Comparison of ENCODE assay signal across 1 cellular context in genomic region chr13:99498304-99499161, GRCh38.
A peak's percentile ranks its signal among the peaks of the same experiment; 100 is the strongest.
TF ChIP-seq lines count a peak whose summit lies in the region.

No MANE protein-coding gene starts in this region.

TF ChIP-seq in HepG2, 621 proteins besides CTCF, POLR2A, EP300 and RAD21 (continued from another document and continues in another):
- TF ChIP-seq THRA (CRISPR knock-in tag; IDR thresholded peaks at IDR 0.05; ENCODE audit: borderline replicate concordance), result no peak; the same call in 1 of the 2 replicates
- TF ChIP-seq CSRNP1 (CRISPR knock-in tag; IDR thresholded peaks at IDR 0.05), result peak; percentile 73
- TF ChIP-seq NR1H2 (CRISPR knock-in tag; IDR thresholded peaks at IDR 0.05; ENCODE audit: borderline replicate concordance, low read depth), result no peak
- TF ChIP-seq ZBTB10 (CRISPR knock-in tag; IDR thresholded peaks at IDR 0.05; ENCODE audit: borderline replicate concordance), result peak; percentile 90; the same call in 1 of the 2 replicates
- TF ChIP-seq ZNF652 (CRISPR knock-in tag; IDR thresholded peaks at IDR 0.05; ENCODE audit: borderline replicate concordance, low read depth), result no peak
- no peak for TF ChIP-seq FUBP1 (CRISPR knock-in tag; IDR thresholded peaks at IDR 0.05; ENCODE audit: borderline replicate concordance)
- peak; percentile 54; the same call in 1 of the 2 replicates for TF ChIP-seq ELF4 (CRISPR knock-in tag; IDR thresholded peaks at IDR 0.05; ENCODE audit: borderline replicate concordance)
- TF ChIP-seq ZNF878 (CRISPR knock-in tag; IDR thresholded peaks at IDR 0.05), result peak; percentile 17; the same call in 1 of the 2 replicates
- no peak for TF ChIP-seq KLF13 (CRISPR knock-in tag; IDR thresholded peaks at IDR 0.05)
- peak; percentile 18; the same call in 1 of the 2 replicates for TF ChIP-seq ZFP91 (CRISPR knock-in tag; IDR thresholded peaks at IDR 0.05; ENCODE audit: borderline replicate concordance)
- TF ChIP-seq CBX1 (IDR thresholded peaks at IDR 0.05; ENCODE audit: low read depth), result peak; percentile 51
- TF ChIP-seq ATAD3A (CRISPR knock-in tag; IDR thresholded peaks at IDR 0.05), result no peak
- TF ChIP-seq POLR2AphosphoS2 (IDR thresholded peaks at IDR 0.05; ENCODE audit: low read depth, low read length), result no peak
- TF ChIP-seq EHMT2 (IDR thresholded peaks at IDR 0.05; ENCODE audit: borderline replicate concordance, low read depth, low read length), result peak; percentile 73; the same call in 1 of the 2 replicates
- TF ChIP-seq ZNF616 (CRISPR knock-in tag; IDR thresholded peaks at IDR 0.05; ENCODE audit: low read depth), result no peak
- peak; percentile 57; the same call in 1 of the 2 replicates for TF ChIP-seq THAP9 (CRISPR knock-in tag; IDR thresholded peaks at IDR 0.05; ENCODE audit: borderline replicate concordance)
- TF ChIP-seq FOXK2 (IDR thresholded peaks at IDR 0.05), result no peak
- peak; percentile 57; the same call in 1 of the 2 replicates for TF ChIP-seq IRF2 (CRISPR knock-in tag; IDR thresholded peaks at IDR 0.05)
- peak; percentile 39; the same call in 1 of the 2 replicates for TF ChIP-seq ATF7-NPFF (CRISPR knock-in tag; IDR thresholded peaks at IDR 0.05; ENCODE audit: low read depth)
- TF ChIP-seq ZSCAN5A (CRISPR knock-in tag; IDR thresholded peaks at IDR 0.05; ENCODE audit: borderline replicate concordance), result peak; percentile 78; the same call in 1 of the 2 replicates
- peak; percentile 77 for TF ChIP-seq MAX (IDR thresholded peaks at IDR 0.05)
- TF ChIP-seq TOPORS (CRISPR knock-in tag; IDR thresholded peaks at IDR 0.05), result 0 out of 2 replicates have a peak, but pooled peaks have one; percentile 81
- TF ChIP-seq ZNF407 (CRISPR knock-in tag; IDR thresholded peaks at IDR 0.05; ENCODE audit: not compliant biosample characterization), result peak; percentile 37
- peak; percentile 65 for TF ChIP-seq ZBTB7B (CRISPR knock-in tag; IDR thresholded peaks at IDR 0.05)
- no peak for TF ChIP-seq TRIM22 (IDR thresholded peaks at IDR 0.05)
- no peak for TF ChIP-seq NR2F1 (CRISPR knock-in tag; IDR thresholded peaks at IDR 0.05)
- peak; percentile 72; the same call in 1 of the 2 replicates for TF ChIP-seq GFI1 (CRISPR knock-in tag; IDR thresholded peaks at IDR 0.05; ENCODE audit: borderline replicate concordance)
- TF ChIP-seq NFRKB (IDR thresholded peaks at IDR 0.05), result peak; percentile 44; the same call in 1 of the 2 replicates
